Comparison of ENCODE assay signal across 9 cellular contexts in the genomic region with DNA sequence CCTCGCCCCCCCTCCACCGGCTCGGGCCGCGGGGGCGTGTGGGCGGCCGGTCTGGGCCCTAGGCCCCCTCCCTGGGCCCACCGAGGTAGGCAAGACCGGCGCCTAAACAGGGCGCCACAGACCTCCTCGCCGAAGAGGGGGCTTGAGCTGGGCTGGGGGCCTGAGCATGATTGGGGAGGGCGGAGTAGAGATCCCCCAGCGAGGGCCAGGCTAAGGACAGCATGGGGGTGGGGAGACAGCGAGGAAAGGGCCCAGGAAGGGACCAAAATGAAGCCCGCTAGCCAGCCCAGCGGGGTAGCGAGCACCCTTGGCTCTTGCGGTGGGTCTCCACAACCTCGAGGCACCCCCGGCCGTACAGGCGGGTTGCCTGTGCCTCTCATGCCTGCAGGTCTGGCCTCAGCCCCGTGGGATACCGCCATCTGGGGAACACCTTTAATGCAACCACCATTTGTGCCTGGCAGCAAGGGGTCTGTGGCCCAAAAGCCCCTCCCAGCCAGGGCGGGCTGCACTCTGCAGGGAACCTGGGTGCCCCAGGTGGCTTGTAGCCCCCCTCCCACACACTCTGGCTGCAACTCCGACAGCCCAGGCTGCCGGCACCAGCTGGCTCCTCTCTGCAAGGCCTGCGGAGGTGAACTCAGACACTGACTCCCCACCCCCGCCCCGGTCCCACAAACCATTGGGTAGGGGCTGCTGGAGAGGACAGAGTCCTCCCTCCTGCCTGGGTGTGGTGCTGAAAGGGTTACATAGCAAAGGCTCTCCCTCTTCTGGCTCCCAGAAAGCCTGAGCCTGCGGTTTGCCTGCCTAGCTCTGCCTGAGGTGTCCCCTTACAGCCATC.
DNase-seq lines count a peak whose midpoint lies in the region; ATAC-seq and FAIRE-seq lines count a peak whose summit lies in the region.
"Had no signal": no experiment of that assay in that cellular context is flagged by ENCODE, and none has a peak within 500 bp of the region (broad histone marks: within the 10 kb centered on the region; RNA-seq: fewer than 3 reads in every experiment).

No MANE protein-coding gene starts in this region.

- no peak for ATAC-seq in HG03442 (IDR thresholded peaks at IDR 0.05; ENCODE audit: unreplicated experiment)

- no peak for FAIRE-seq in urothelium cell line (lab: Jason Lieb, UNC)
- FAIRE-seq: TTC549 had no signal

- peak; percentile 61 for DNase-seq in activated effector memory CD4-positive, alpha-beta T cell treated with anti-CD3 and anti-CD28 coated beads, Interleukin-2, amount 50 U/mL, for 16 hours
- DNase-seq in activated effector memory CD4-positive, alpha-beta T cell treated with Interleukin-2 at 50 U/mL for 16 hours = no peak
- DNase-seq in ecto neural progenitor cell (ENCODE audit: low spot score) (peak; percentile 69), mesenteric fat pad (ENCODE audit: low spot score) (peak; percentile 85), urothelium cell line (ENCODE audit: low spot score) (peak; percentile 21), LoVo (ENCODE audit: low spot score) (no peak)
- DNase-seq in activated CD4-positive, alpha-beta T cell treated with anti-CD3 and anti-CD28 coated beads, Interleukin-2, amount 50 U/mL, for 48 hours = no peak

Comparison
In these comparisons a context has a peak if more than half of its experiments do, and no peak if none do; other contexts are left out.
1. DNase-seq: peak in activated effector memory CD4-positive, alpha-beta T cell treated with anti-CD3 and anti-CD28 coated beads, Interleukin-2, amount 50 U/mL, for 16 hours (single experiment), ecto neural progenitor cell (single experiment), mesenteric fat pad (single experiment) and urothelium cell line (single experiment); none in activated effector memory CD4-positive, alpha-beta T cell treated with Interleukin-2 at 50 U/mL for 16 hours (single experiment), activated CD4-positive, alpha-beta T cell treated with anti-CD3 and anti-CD28 coated beads, Interleukin-2, amount 50 U/mL, for 48 hours (0 of 2) and LoVo (single experiment).